Comparison of ENCODE assay signal across 27 cellular contexts in the genomic region with DNA sequence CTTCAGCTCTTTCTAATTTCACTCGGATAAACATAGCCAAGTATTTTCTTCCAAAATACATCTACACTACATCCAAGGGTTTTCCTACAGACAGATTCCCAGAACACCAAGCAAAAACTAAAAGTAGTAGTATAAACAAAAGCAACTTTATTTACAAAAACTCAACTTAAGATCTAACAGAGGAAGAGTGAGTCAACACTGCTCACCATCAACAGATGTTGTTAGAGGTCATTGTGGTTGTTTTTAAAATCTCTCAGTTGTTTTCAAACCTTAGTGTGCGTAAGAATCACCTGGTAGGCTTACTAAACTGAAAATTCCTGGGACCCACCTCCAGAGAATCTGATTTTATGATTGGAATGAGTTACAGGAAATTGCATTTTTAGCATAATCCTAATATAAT.
DNase-seq lines count a peak whose midpoint lies in the region; FAIRE-seq and TF ChIP-seq lines count a peak whose summit lies in the region.
"Had no signal": no experiment of that assay in that cellular context is flagged by ENCODE, and none has a peak within 500 bp of the region (broad histone marks: within the 10 kb centered on the region; RNA-seq: fewer than 3 reads in every experiment).

No MANE protein-coding gene starts in this region.

- H3K9me3 ChIP-seq in SJCRH30 (replicated peaks): no peaks in the 10 kb centered on the region
- H3K9me3 ChIP-seq: A549, BE2C had no signal

- TF ChIP-seq CTCF in fibroblast of villous mesenchyme (IDR thresholded peaks at IDR 0.05; ENCODE audit: insufficient read depth, low read depth, low read length) (no peak), foreskin fibroblast (IDR thresholded peaks at IDR 0.05; ENCODE audit: low read depth, low read length) (no peak)

- H3K36me3 ChIP-seq in SJCRH30: no peaks in the 10 kb centered on the region
- H3K36me3 ChIP-seq: BE2C, BLaER1 had no signal

- H3K4me3 ChIP-seq in fibroblast of villous mesenchyme (ENCODE audit: low read depth, low read length) (no peak overlapping the region), foreskin fibroblast (ENCODE audit: low read depth in 1 of 2, low read length in 2 of 2) (no peak overlapping the region), SJCRH30 (no peak overlapping the region)
- H3K4me3 ChIP-seq: A549, BLaER1, GM12878 had no signal

- FAIRE-seq in H54 (lab: Jason Lieb, UNC): no peak
- FAIRE-seq: A549, GM12878, GM12892, GM18507 had no signal

- DNase-seq in H4 (ENCODE audit: low spot score) (peak; percentile 69), amniotic epithelial cell (ENCODE audit: low read depth) (peak; percentile 55), fibroblast of villous mesenchyme (ENCODE audit: low read depth) (peak; percentile 69), myocyte (ENCODE audit: low read depth) (peak; percentile 27), AG08395 (ENCODE audit: low spot score) (no peak), H54 (ENCODE audit: insufficient read length, low spot score) (no peak), foreskin fibroblast (no peak), SJCRH30 (no peak)
- DNase-seq: BE2C; C1 segment of cervical spinal cord; CD4-positive, alpha-beta memory T cell; CD4-positive, CD25-positive, alpha-beta regulatory T cell; CD8-positive, alpha-beta memory T cell; COR-L47; DMS 273 treated with DMSO at 0.1 percent for 48 hours; DMS153; DMS53; DMS79; DND-41; EL; GDM1 had no signal

- no peak for TF ChIP-seq POLR2A in H54 (IDR thresholded peaks at IDR 0.05; ENCODE audit: low read depth, low read length)

- H3K27ac ChIP-seq in SJCRH30: no peak overlapping the region
- H3K27ac ChIP-seq: 22Rv1, A549, BLaER1 had no signal

- H3K4me1 ChIP-seq in SJCRH30: no peaks in the 10 kb centered on the region
- H3K4me1 ChIP-seq: A549, BE2C, BLaER1 had no signal

- H3K27me3 ChIP-seq in SJCRH30: no peaks in the 10 kb centered on the region
- H3K27me3 ChIP-seq: BE2C, BLaER1 had no signal

Comparison
In these comparisons a context has a peak if more than half of its experiments do, and no peak if none do; other contexts are left out.
1. DNase-seq: peak in H4 (single experiment), amniotic epithelial cell (single experiment), fibroblast of villous mesenchyme (single experiment) and myocyte (single experiment); none in AG08395 (single experiment), H54 (single experiment), foreskin fibroblast (0 of 2) and SJCRH30 (0 of 2).